Comparison of ENCODE assay signal across 13 cellular contexts in genomic region chr1:118989006-118989736, GRCh38. TPM values are rescaled to one million over a fixed set of nuclear protein-coding genes. Genes with fewer than 3 reads are reported as not detected.
A peak's percentile ranks its signal among the peaks of the same experiment; 100 is the strongest.
DNase-seq lines count a peak whose midpoint lies in the region; ATAC-seq and TF ChIP-seq lines count a peak whose summit lies in the region.
"Had no signal": no experiment of that assay in that cellular context is flagged by ENCODE, and none has a peak within 500 bp of the region (broad histone marks: within the 10 kb centered on the region; RNA-seq: fewer than 3 reads in every experiment).

No MANE protein-coding gene starts in this region.

- H4K20me1 ChIP-seq in smooth muscle cell (ENCODE audit: low read depth): no peaks in the 10 kb centered on the region

- peak overlapping the region; percentile 83 for H3K4me2 ChIP-seq in smooth muscle cell

- H3K36me3 ChIP-seq in H7 (replicated peaks; ENCODE audit: control insufficient read depth, insufficient read depth, low read length) (no peaks in the 10 kb centered on the region), smooth muscle cell (ENCODE audit: low read depth) (no peaks in the 10 kb centered on the region)
- H3K36me3 ChIP-seq: WERI-Rb-1 had no signal

- H3K4me3 ChIP-seq in H7 (ENCODE audit: insufficient read depth, low read depth, low read length) (peak overlapping the region; percentile 29; the same call in 1 of the 2 replicates), smooth muscle cell (peak overlapping the region; percentile 55)

- no peaks in the 10 kb centered on the region for H3F3A ChIP-seq in smooth muscle cell (ENCODE audit: low read depth)

- TF ChIP-seq CTCF in brain (conservative IDR thresholded peaks at IDR 0.05) (no peak), smooth muscle cell (IDR thresholded peaks at IDR 0.05; ENCODE audit: borderline replicate concordance, insufficient read depth, poor library complexity, severe bottlenecking) (no peak)

- DNase-seq in H7 (peak; percentile 73), islet precursor cell (peak; percentile 90), smooth muscle cell (lab: John Stamatoyannopoulos, UW; ENCODE audit: unreplicated experiment) (no peak)
- DNase-seq in activated effector memory CD4-positive, alpha-beta T cell treated with anti-CD3 and anti-CD28 coated beads, Interleukin-2, amount 50 U/mL, for 16 hours: no peak
- DNase-seq: activated CD8-positive, alpha-beta memory T cell treated with anti-CD3 and anti-CD28 coated beads, Interleukin-2, amount 50 U/mL, for 4 hours; COR-L47; cortex of kidney; stimulated activated naive CD8-positive, alpha-beta T cell treated with anti-CD3 and anti-CD28 coated beads, Interleukin-15, amount 100 ng/mL, for 72 hours; WERI-Rb-1 had no signal

- H2AFZ ChIP-seq in smooth muscle cell (ENCODE audit: low read depth): peak overlapping the region; percentile 78

- 7% methylated on average over 40 of the region's 40 CpGs for WGBS in smooth muscle cell (ENCODE audit: low lambda C conversion rate)

- peaks cover 14% of the 10 kb centered on the region for H3K36me3 Mint-ChIP-seq in brain
- H3K36me3 Mint-ChIP-seq: activated naive CD8-positive, alpha-beta T cell had no signal

- H3K27me3 Mint-ChIP-seq in brain: peaks cover 100% of the 10 kb centered on the region

- H3K27me3 ChIP-seq in H7 (ENCODE audit: control insufficient read depth, insufficient read depth, low read length) (peaks cover 100% of the 10 kb centered on the region), smooth muscle cell (ENCODE audit: low read depth) (peaks cover 100% of the 10 kb centered on the region)

- H3K4me1 ChIP-seq in smooth muscle cell (ENCODE audit: low read depth): peaks cover 6% of the 10 kb centered on the region

- H3K9ac ChIP-seq in smooth muscle cell (ENCODE audit: low read depth): no peak overlapping the region

- ATAC-seq in GM18907 (IDR thresholded peaks at IDR 0.05; ENCODE audit: unreplicated experiment) (no peak), GM19324 (IDR thresholded peaks at IDR 0.05; ENCODE audit: low FRiP score, unreplicated experiment) (no peak)
- ATAC-seq: stimulated activated naive CD8-positive, alpha-beta T cell treated with anti-CD3 and anti-CD28 coated beads, Interleukin-15, amount 100 ng/mL, for 72 hours had no signal

- peaks cover 0 to 20% (median 6%) of the 10 kb centered on the region in 5 experiments for H3K9me3 Mint-ChIP-seq in brain

- peaks cover 61% of the 10 kb centered on the region for H3K4me1 Mint-ChIP-seq in brain

- peaks cover 8% of the 10 kb centered on the region for H3K79me2 ChIP-seq in smooth muscle cell (ENCODE audit: low read depth)

- H3K4me3 Mint-ChIP-seq in brain: peak overlapping the region in 3 of 5 experiments; percentile 78 to 92 (median 88)
- H3K4me3 Mint-ChIP-seq: activated naive CD8-positive, alpha-beta T cell; stimulated activated naive CD8-positive, alpha-beta T cell treated with anti-CD3 and anti-CD28 coated beads, Interleukin-15, amount 100 ng/mL, for 72 hours had no signal

- H3K9me3 ChIP-seq in smooth muscle cell (replicated peaks; ENCODE audit: low read depth): no peaks in the 10 kb centered on the region

- no peak overlapping the region for H3K27ac ChIP-seq in smooth muscle cell (ENCODE audit: low read depth)
- H3K27ac ChIP-seq: WERI-Rb-1 had no signal

- H3K27ac Mint-ChIP-seq in brain: peak overlapping the region in 2 of 5 experiments; percentile 46 to 68
- H3K27ac Mint-ChIP-seq: activated naive CD8-positive, alpha-beta T cell; stimulated activated naive CD8-positive, alpha-beta T cell treated with anti-CD3 and anti-CD28 coated beads, Interleukin-15, amount 100 ng/mL, for 72 hours had no signal

RNA-seq across cellular contexts. Expression of gene TBX15, which starts 1.0 kb away (rescaled TPM):
- total RNA-seq in H7 (2014; rRNA removed; shearing (Covaris generic)): 13.8 and 22.9 TPM in 2 replicates
- polyA plus RNA-seq in brain (ENCODE audit: insufficient read depth, low read depth, low replicate concordance): 9.0 TPM
- 3.5 and 7.4 TPM in 2 replicates for total RNA-seq in smooth muscle cell
- polyA plus RNA-seq in smooth muscle cell: 2.1 and 2.7 TPM in 2 replicates

Comparison
In these comparisons a context has a peak if more than half of its experiments do, and no peak if none do; other contexts are left out.
1. DNase-seq: peak in H7 (single experiment) and islet precursor cell (single experiment); none in smooth muscle cell (single experiment) and activated effector memory CD4-positive, alpha-beta T cell treated with anti-CD3 and anti-CD28 coated beads, Interleukin-2, amount 50 U/mL, for 16 hours (single experiment).